Comparison of ENCODE assay signal across 23 cellular contexts in genomic region chr16:28874406-28874805, GRCh38. TPM values are rescaled to one million over a fixed set of nuclear protein-coding genes. Genes with fewer than 3 reads are reported as not detected.
"Had no signal": no experiment of that assay in that cellular context is flagged by ENCODE, and none has a peak within 500 bp of the region (broad histone marks: within the 10 kb centered on the region; RNA-seq: fewer than 3 reads in every experiment).

No MANE protein-coding gene starts in this region.

- H3K27me3 ChIP-seq: brain microvascular endothelial cell, cardiac muscle cell, SJCRH30 had no signal

- H3K4me2 ChIP-seq: SK-N-SH had no signal

- H3K27ac ChIP-seq: brain microvascular endothelial cell, VCaP had no signal

- H3K9ac ChIP-seq: SK-N-SH had no signal

- H3K4me3 ChIP-seq: cardiac muscle cell had no signal

- H3K9me3 ChIP-seq: SJCRH30, SK-N-SH had no signal

- DNase-seq: activated CD4-positive, alpha-beta memory T cell treated with anti-CD3 and anti-CD28 coated beads, Interleukin-2, amount 10 ng/mL, durations not matched to agents 7 days and 5 days; activated CD4-positive, alpha-beta T cell treated with anti-CD3 and anti-CD28 coated beads for 36 hours; activated CD4-positive, alpha-beta T cell treated with anti-CD3 and anti-CD28 coated beads, Interleukin-2, amount 50 U/mL, for 1 hour; activated gamma-delta T cell treated with Interleukin-2 at 50 U/mL for 16 hours; activated naive CD4-positive, alpha-beta T cell treated with anti-CD3 and anti-CD28 coated beads, Interleukin-2, amount 10 ng/mL, durations not matched to agents 7 days and 5 days; activated naive CD8-positive, alpha-beta T cell treated with anti-CD3 and anti-CD28 coated beads for 36 hours; activated T-cell treated with anti-CD3 and anti-CD28 coated beads for 4 hours; activated T-cell treated with anti-CD3 and anti-CD28 coated beads, Interleukin-2, amount 50 U/mL, for 72 hours; brain microvascular endothelial cell; NCI-H1092; NCI-H2029; NCI-H2107; NCI-H2171 treated with DMSO at 0.1 percent for 48 hours; NCI-H345; NCI-H510A; NCI-H526 treated with DMSO at 0.1 percent for 48 hours; Right ventricle myocardium superior; SJCRH30; SK-N-SH; T-helper 1 cell had no signal

RNA-seq across cellular contexts. Expression of gene ATP2A1, which starts 3.9 kb away (rescaled TPM):
- total RNA-seq: Right ventricle myocardium superior, RPMI7951 had no signal
